ENCODE assay signal across 27 cellular contexts in the genomic region with DNA sequence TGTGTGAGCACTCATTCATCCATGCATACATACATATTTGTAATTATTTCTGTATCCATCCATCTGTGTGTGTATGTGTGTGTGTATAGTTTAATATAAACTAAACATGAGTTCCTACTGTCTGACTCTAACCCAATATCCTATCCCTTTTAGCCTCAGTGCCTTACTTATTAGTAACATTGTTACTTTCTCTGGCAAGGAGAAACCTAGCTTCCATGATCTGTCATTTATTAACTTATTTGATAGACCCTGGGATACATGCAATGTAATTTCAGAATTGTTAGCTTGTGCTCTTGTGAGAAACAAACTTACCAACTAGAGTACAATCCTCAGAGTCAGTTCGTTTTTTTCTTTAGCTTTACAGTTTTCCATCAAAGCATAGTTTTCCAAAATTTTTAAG. TPM values are rescaled to one million over a fixed set of nuclear protein-coding genes. Genes with fewer than 3 reads are reported as not detected.
"Had no signal": no experiment of that assay in that cellular context is flagged by ENCODE, and none has a peak within 500 bp of the region (broad histone marks: within the 10 kb centered on the region; RNA-seq: fewer than 3 reads in every experiment).

No MANE protein-coding gene starts in this region.

- H3K9me3 Mint-ChIP-seq: activated CD4-positive, alpha-beta memory T cell treated with anti-CD3 and anti-CD28 coated beads for 36 hours; activated CD4-positive, alpha-beta T cell treated with anti-CD3 and anti-CD28 coated beads, Interleukin-2, amount 10 ng/mL, durations not matched to agents 24 days and 14 days; activated T-cell treated with anti-CD3 and anti-CD28 coated beads, Interleukin-2, amount 50 U/mL, for 4 hours; activated T-helper 17 cell treated with anti-CD3 and anti-CD28 coated beads, Interleukin-2, amount 50 U/mL, for 72 hours; central memory CD8-positive, alpha-beta T cell; dendritic cell treated with granulocyte-macrophage colony-stimulating factor and Interleukin-4, amounts not matched to agents 40 ng/mL and 50 ng/mL, for 4 days; endodermal cell had no signal

- DNase-seq: activated CD4-positive, alpha-beta memory T cell treated with anti-CD3 and anti-CD28 coated beads for 36 hours; activated CD4-positive, alpha-beta T cell treated with anti-CD3 and anti-CD28 coated beads for 36 hours; activated CD4-positive, alpha-beta T cell treated with anti-CD3 and anti-CD28 coated beads, Interleukin-2, amount 10 ng/mL, durations not matched to agents 24 days and 14 days; activated CD4-positive, CD25-positive, alpha-beta regulatory T cell; activated CD4-positive, CD25-positive, alpha-beta regulatory T cell treated with anti-CD3 and anti-CD28 coated beads, Interleukin-2, amount 50 U/mL, for 72 hours; activated effector memory CD4-positive, alpha-beta T cell treated with Interleukin-2 at 50 U/mL for 16 hours; activated gamma-delta T cell treated with Interleukin-2 at 50 U/mL for 16 hours; activated naive CD4-positive, alpha-beta T cell treated with anti-CD3 and anti-CD28 coated beads, Interleukin-2, amount 50 U/mL, for 16 hours; activated naive CD4-positive, alpha-beta T cell treated with Interleukin-2 at 50 U/mL for 16 hours; activated T-cell treated with anti-CD3 and anti-CD28 coated beads, Interleukin-2, amount 50 U/mL, for 4 hours; amniotic stem cell; anterior cingulate cortex; brain microvascular endothelial cell; dorsolateral prefrontal cortex; effector memory CD4-positive, alpha-beta T cell; endodermal cell; foreskin fibroblast; T-helper 2 cell had no signal

- H3K4me1 Mint-ChIP-seq: activated CD4-positive, alpha-beta T cell treated with anti-CD3 and anti-CD28 coated beads for 36 hours; activated CD4-positive, alpha-beta T cell treated with anti-CD3 and anti-CD28 coated beads, Interleukin-2, amount 10 ng/mL, durations not matched to agents 24 days and 14 days; activated T-helper 17 cell treated with anti-CD3 and anti-CD28 coated beads, Interleukin-2, amount 50 U/mL, for 72 hours; central memory CD8-positive, alpha-beta T cell; endodermal cell had no signal

- ATAC-seq: activated CD4-positive, alpha-beta T cell treated with anti-CD3 and anti-CD28 coated beads for 36 hours; activated T-cell treated with anti-CD3 and anti-CD28 coated beads, Interleukin-2, amount 50 U/mL, for 4 hours; activated T-helper 17 cell treated with anti-CD3 and anti-CD28 coated beads, Interleukin-2, amount 50 U/mL, for 72 hours; esophagus mucosa had no signal

- H3K27ac Mint-ChIP-seq: activated CD4-positive, alpha-beta memory T cell treated with anti-CD3 and anti-CD28 coated beads for 36 hours; activated CD4-positive, alpha-beta T cell treated with anti-CD3 and anti-CD28 coated beads for 36 hours; activated CD4-positive, alpha-beta T cell treated with anti-CD3 and anti-CD28 coated beads, Interleukin-2, amount 10 ng/mL, durations not matched to agents 24 days and 14 days; activated naive CD8-positive, alpha-beta T cell; activated T-helper 17 cell treated with anti-CD3 and anti-CD28 coated beads, Interleukin-2, amount 50 U/mL, for 72 hours; dendritic cell treated with granulocyte-macrophage colony-stimulating factor and Interleukin-4, amounts not matched to agents 40 ng/mL and 50 ng/mL, for 4 days; endodermal cell had no signal

- H3K4me3 Mint-ChIP-seq: activated CD4-positive, alpha-beta memory T cell treated with anti-CD3 and anti-CD28 coated beads for 36 hours; activated CD4-positive, alpha-beta T cell treated with anti-CD3 and anti-CD28 coated beads for 36 hours; activated CD4-positive, alpha-beta T cell treated with anti-CD3 and anti-CD28 coated beads, Interleukin-2, amount 10 ng/mL, durations not matched to agents 24 days and 14 days; activated naive CD8-positive, alpha-beta T cell; activated T-cell treated with anti-CD3 and anti-CD28 coated beads, Interleukin-2, amount 50 U/mL, for 4 hours; activated T-helper 17 cell treated with anti-CD3 and anti-CD28 coated beads, Interleukin-2, amount 50 U/mL, for 72 hours; central memory CD8-positive, alpha-beta T cell; dendritic cell treated with granulocyte-macrophage colony-stimulating factor and Interleukin-4, amounts not matched to agents 40 ng/mL and 50 ng/mL, for 4 days; endodermal cell had no signal

- H3K36me3 Mint-ChIP-seq: activated CD4-positive, alpha-beta memory T cell treated with anti-CD3 and anti-CD28 coated beads for 36 hours; activated naive CD8-positive, alpha-beta T cell had no signal

- FAIRE-seq: astrocyte, bronchial epithelial cell, frontal cortex had no signal

RNA-seq across cellular contexts. Expression of a gene that starts 58.9 kb away (rescaled TPM):
- total RNA-seq: activated CD4-positive, alpha-beta T cell treated with anti-CD3 and anti-CD28 coated beads, Interleukin-2, amount 10 ng/mL, durations not matched to agents 24 days and 14 days; activated T-helper 17 cell treated with anti-CD3 and anti-CD28 coated beads, Interleukin-2, amount 50 U/mL, for 72 hours; T-helper 1 cell treated with Interleukin-12 subunit alpha and Interleukin-12 subunit beta and Interleukin-4 antibody, amounts not matched to agents 30 ng/mL and 1 ng/mL, for 36 hours had no signal
